Comparison of ENCODE assay signal across 14 cellular contexts in genomic region chr15:58286541-58286940, GRCh38.
DNase-seq lines count a peak whose midpoint lies in the region; ATAC-seq and TF ChIP-seq lines count a peak whose summit lies in the region.
"Had no signal": no experiment of that assay in that cellular context is flagged by ENCODE, and none has a peak within 500 bp of the region (broad histone marks: within the 10 kb centered on the region; RNA-seq: fewer than 3 reads in every experiment).

No MANE protein-coding gene starts in this region.

- peak overlapping the region; percentile 71 for H3K4me2 ChIP-seq in mammary epithelial cell (ENCODE audit: insufficient read depth, low read depth, low read length)

- H3K4me1 Mint-ChIP-seq in MCF 10A (ENCODE audit: insufficient read depth, unreplicated experiment): peaks cover 8% of the 10 kb centered on the region
- peaks cover 38% of the 10 kb centered on the region for H3K4me1 Mint-ChIP-seq in progenitor cell of endocrine pancreas (ENCODE audit: low read depth)

- H3K27ac Mint-ChIP-seq in MCF 10A (ENCODE audit: low read depth, unreplicated experiment): no peak overlapping the region
- peak overlapping the region; percentile 92 for H3K27ac Mint-ChIP-seq in progenitor cell of endocrine pancreas
- H3K27ac Mint-ChIP-seq: CD14-positive monocyte; CD8-positive, alpha-beta memory T cell had no signal

- H2AFZ ChIP-seq in mammary epithelial cell (ENCODE audit: low read depth, low read length): peak overlapping the region; percentile 68
- H2AFZ ChIP-seq: GM23248 had no signal

- H3K27me3 Mint-ChIP-seq in MCF 10A (ENCODE audit: insufficient read depth, unreplicated experiment) (no peaks in the 10 kb centered on the region), progenitor cell of endocrine pancreas (no peaks in the 10 kb centered on the region)

- no peak for ATAC-seq in foreskin keratinocyte
- no peak for ATAC-seq in aorta (ENCODE audit: low FRiP score)
- ATAC-seq: HCT116 had no signal

- dilution Hi-C loops in mammary epithelial cell (cut with HindIII; ENCODE audit: low sequenced_read_pairs): no loop called here

- DNase-seq in mammary epithelial cell: peak; percentile 72
- no peak for DNase-seq in MCF 10A (ENCODE audit: unreplicated experiment)
- peak; percentile 49 to 77 for DNase-seq in foreskin keratinocyte
- no peak for DNase-seq in progenitor cell of endocrine pancreas (ENCODE audit: low spot score, unreplicated experiment)
- no peak for DNase-seq in aorta
- DNase-seq in NCI-H2171 treated with DMSO at 0.1 percent for 48 hours (lab: John Stamatoyannopoulos, UW): no peak
- DNase-seq in DMS153 treated with DMSO at 0.1 percent for 48 hours (lab: John Stamatoyannopoulos, UW; ENCODE audit: unreplicated experiment): no peak
- DNase-seq: Caco-2; CD8-positive, alpha-beta memory T cell; GM23248 had no signal

- no peaks in the 10 kb centered on the region for H3K9me3 Mint-ChIP-seq in MCF 10A (ENCODE audit: unreplicated experiment)
- H3K9me3 Mint-ChIP-seq in progenitor cell of endocrine pancreas (ENCODE audit: low read depth): no peaks in the 10 kb centered on the region
- H3K9me3 Mint-ChIP-seq: CD14-positive monocyte; CD8-positive, alpha-beta memory T cell had no signal

- POLR2A ChIA-PET in MCF 10A (lab: Yijun Ruan, JAX): interaction anchor here (0.9 to 1.3 kb wide), 4 partner anchors 10 to 484 kb away, joined by 3 to 4 read pairs (median 4); no protein-coding TSS in a partner anchor

- no peak overlapping the region for H3K4me3 ChIP-seq in mammary epithelial cell (replicated peaks in 1 of 3; ENCODE audit: insufficient read depth in 1 of 3, low read depth in 2 of 3, low read length in 3 of 3)
- no peak overlapping the region for H3K4me3 ChIP-seq in aorta (ENCODE audit: low read length in 2 of 2)
- H3K4me3 ChIP-seq: GM23248 had no signal

- no peak for TF ChIP-seq CTCF in mammary epithelial cell (conservative IDR thresholded peaks at IDR 0.05 in 1 of 2, IDR thresholded peaks at IDR 0.05 in 1 of 2; ENCODE audit: extremely low read depth in 1 of 2, insufficient read depth in 1 of 2, low read depth in 1 of 2, low read length in 2 of 2)
- TF ChIP-seq CTCF in MCF 10A (IDR thresholded peaks at IDR 0.05; ENCODE audit: unreplicated experiment): no peak
- no peak for TF ChIP-seq CTCF in VCaP (conservative IDR thresholded peaks at IDR 0.05)
- no peak for TF ChIP-seq CTCF in foreskin keratinocyte (conservative IDR thresholded peaks at IDR 0.05)
- TF ChIP-seq CTCF in progenitor cell of endocrine pancreas (IDR thresholded peaks at IDR 0.05; ENCODE audit: unreplicated experiment): no peak

- no peaks in the 10 kb centered on the region for H4K20me1 ChIP-seq in mammary epithelial cell (ENCODE audit: insufficient read depth, low read length)

- 1% methylated on average over 4 of the region's 4 CpGs for WGBS in mammary epithelial cell (ENCODE audit: low coverage, missing lambda C conversion rate)
- WGBS in aorta, 2 donors: 80 to 84% methylated on average over 4 of the region's 4 CpGs

- CTCF ChIA-PET in mammary epithelial cell (lab: Charles Lee; ENCODE audit: low non-redundant PET): no interaction called here
- CTCF ChIA-PET in MCF 10A (lab: Yijun Ruan, JAX): interaction anchor here (0.6 to 0.7 kb wide), 2 partner anchors 261 to 272 kb away, joined by 3 to 4 read pairs; no protein-coding TSS in a partner anchor

- H3K4me1 ChIP-seq in mammary epithelial cell (ENCODE audit: insufficient read depth, low read length): peaks cover 17% of the 10 kb centered on the region
- H3K4me1 ChIP-seq in foreskin keratinocyte: peaks cover 15% of the 10 kb centered on the region
- no peaks in the 10 kb centered on the region for H3K4me1 ChIP-seq in aorta (ENCODE audit: control insufficient read depth in 1 of 2, insufficient read depth in 2 of 2, low read length in 2 of 2)

- in situ Hi-C loops in mammary epithelial cell (cut with MboI; ENCODE audit: low sequenced_read_pairs in 2 of 2): no loop called here

- H3K36me3 ChIP-seq in mammary epithelial cell (ENCODE audit: insufficient read depth, low read length) (no peaks in the 10 kb centered on the region), aorta (ENCODE audit: control insufficient read depth in 1 of 2, insufficient read depth in 2 of 2, low read length in 1 of 2) (no peaks in the 10 kb centered on the region)

- BruUV-seq in mammary epithelial cell (replicated peaks; lab: Mats Ljungman, UMichigan) (no TSS peak), MCF 10A (replicated peaks; lab: Mats Ljungman, UMichigan) (no TSS peak)

- no peak overlapping the region for H3K4me3 Mint-ChIP-seq in MCF 10A (ENCODE audit: unreplicated experiment)
- H3K4me3 Mint-ChIP-seq in progenitor cell of endocrine pancreas (ENCODE audit: low read depth): no peak overlapping the region
- H3K4me3 Mint-ChIP-seq: CD14-positive monocyte; CD8-positive, alpha-beta memory T cell had no signal

- H3K36me3 Mint-ChIP-seq in MCF 10A (ENCODE audit: insufficient read depth, unreplicated experiment) (no peaks in the 10 kb centered on the region), progenitor cell of endocrine pancreas (ENCODE audit: insufficient read depth) (no peaks in the 10 kb centered on the region)
- H3K36me3 Mint-ChIP-seq: CD14-positive monocyte; CD8-positive, alpha-beta memory T cell had no signal

- H3K9ac ChIP-seq in mammary epithelial cell (ENCODE audit: insufficient read depth, low read length): no peak overlapping the region
- H3K9ac ChIP-seq: GM23248 had no signal

- H3K27ac ChIP-seq in mammary epithelial cell (ENCODE audit: insufficient read depth, low read depth, low read length) (peak overlapping the region; percentile 66), VCaP (peak overlapping the region; percentile 48), foreskin keratinocyte (no peak overlapping the region), aorta (ENCODE audit: low read depth in 1 of 2, low read length in 2 of 2) (no peak overlapping the region)
- H3K27ac ChIP-seq: 22Rv1, GM23248 had no signal

- no peaks in the 10 kb centered on the region for H3K27me3 ChIP-seq in mammary epithelial cell (ENCODE audit: insufficient read depth, low read length)
- no peaks in the 10 kb centered on the region for H3K27me3 ChIP-seq in foreskin keratinocyte
- H3K27me3 ChIP-seq in aorta (ENCODE audit: control insufficient read depth in 1 of 2, insufficient read depth in 2 of 2, low read length in 1 of 2): no peaks in the 10 kb centered on the region

- intact Hi-C loops in mammary epithelial cell (cut with micrococcal nuclease): loop anchor here (5.0 kb wide), 1 partner anchor 111 kb away; no protein-coding TSS in a partner anchor
- intact Hi-C loops in MCF 10A (cut with micrococcal nuclease): no loop called here
- intact Hi-C loops in aorta (cut with DNase I): no loop called here

- no peaks in the 10 kb centered on the region for H3K9me3 ChIP-seq in mammary epithelial cell (replicated peaks; ENCODE audit: insufficient read depth, low read length)
- no peaks in the 10 kb centered on the region for H3K9me3 ChIP-seq in aorta (ENCODE audit: control insufficient read depth, low read length)
- H3K9me3 ChIP-seq: Caco-2 had no signal

- H3K79me2 ChIP-seq in mammary epithelial cell (ENCODE audit: insufficient read depth, low read length): no peaks in the 10 kb centered on the region

Comparison
In these comparisons a context has a peak if more than half of its experiments do, and no peak if none do; other contexts are left out.
1. DNase-seq: peak in mammary epithelial cell (single experiment) and foreskin keratinocyte (2 of 2); none in MCF 10A (single experiment), progenitor cell of endocrine pancreas (single experiment), aorta (0 of 2), NCI-H2171 treated with DMSO at 0.1 percent for 48 hours (single experiment) and DMS153 treated with DMSO at 0.1 percent for 48 hours (single experiment).
2. H3K27ac ChIP-seq: peak in mammary epithelial cell (single experiment) and VCaP (single experiment); none in foreskin keratinocyte (single experiment) and aorta (0 of 2).